In genomic region chr20:3470627-3471396, GRCh38 we compare ENCODE assay signal across 8 cellular contexts. TPM values are rescaled to one million over a fixed set of nuclear protein-coding genes. Genes with fewer than 3 reads are reported as not detected.
A peak's percentile ranks its signal among the peaks of the same experiment; 100 is the strongest.
DNase-seq lines count a peak whose midpoint lies in the region; ATAC-seq and TF ChIP-seq lines count a peak whose summit lies in the region.

ATRN (plus strand) TSS chr20:3471018; CDS start chr20:3471108, 90 bp downstream.

- H3K9me3 Mint-ChIP-seq in brain = no peaks in the 10 kb centered on the region

- H3K27ac Mint-ChIP-seq in brain = peak within 1 kb of the TSS; percentile 81 to 95 (median 90)

- H3K4me3 Mint-ChIP-seq in brain = peak within 1 kb of the TSS; percentile 94 to 99 (median 98)

- no peak for TF ChIP-seq EP300 in sigmoid colon (IDR thresholded peaks at IDR 0.05)

- peaks cover 19% of the 10 kb centered on the region for H3K36me3 Mint-ChIP-seq in brain

- H3K4me3 ChIP-seq in iPS DF 6.9 (ENCODE audit: low read length) = peak within 1 kb of the TSS; percentile 72
- peak within 1 kb of the TSS; percentile 80 to 98 (median 96) for H3K4me3 ChIP-seq in sigmoid colon

- DNase-seq in NK-92 treated with Interleukin-12 subunit alpha and Interleukin-12 subunit beta, amount 100 ng/mL, for 24 hours (lab: John Stamatoyannopoulos, UW) = peak; percentile 68
- no peak for DNase-seq in NK-92 (lab: John Stamatoyannopoulos, UW; ENCODE audit: unreplicated experiment)
- peak; percentile 7 for DNase-seq in NCI-H2081 treated with DMSO at 0.1 percent for 48 hours (lab: John Stamatoyannopoulos, UW)
- peak; percentile 95 for DNase-seq in UCSD-AML1 (lab: John Stamatoyannopoulos, UW; ENCODE audit: unreplicated experiment)
- peak; percentile 52 for DNase-seq in iPS DF 6.9 (ENCODE audit: low read depth, low spot score)
- DNase-seq in sigmoid colon = peak; percentile 92

- H3K36me3 ChIP-seq in iPS DF 6.9 (ENCODE audit: control insufficient read depth, insufficient read depth, low read length) (no peaks in the 10 kb centered on the region), sigmoid colon (no peaks in the 10 kb centered on the region)

- H3K9me3 ChIP-seq in iPS DF 6.9 (ENCODE audit: control insufficient read depth, insufficient read depth, low read length) = no peaks in the 10 kb centered on the region
- H3K9me3 ChIP-seq in sigmoid colon = no peaks in the 10 kb centered on the region

- peaks cover 30% of the 10 kb centered on the region for H3K27me3 Mint-ChIP-seq in brain

- ATAC-seq in HG02943 (IDR thresholded peaks at IDR 0.05; ENCODE audit: low read depth, unreplicated experiment) = peak; percentile 73

- H3K4me1 ChIP-seq in iPS DF 6.9 (ENCODE audit: control insufficient read depth, insufficient read depth, low read length) (no peaks in the 10 kb centered on the region), sigmoid colon (peaks cover 0 to 29% (median 24%) of the 10 kb centered on the region in 4 donors)

- TF ChIP-seq CTCF in brain (conservative IDR thresholded peaks at IDR 0.05) (no peak), sigmoid colon (IDR thresholded peaks at IDR 0.05) (no peak)

- H3K4me1 Mint-ChIP-seq in brain = peaks cover 35% of the 10 kb centered on the region

- H3K27ac ChIP-seq in iPS DF 6.9 (ENCODE audit: low read length) (no peak within 1 kb of the TSS), sigmoid colon (peak within 1 kb of the TSS; percentile 81 to 88 (median 86))

- WGBS in iPS DF 6.9 (ENCODE audit: insufficient coverage, insufficient read length) = no CpG with 5 or more reads among the region's 95 CpGs
- WGBS in sigmoid colon, 2 donors = 0 to 1% methylated on average over 95 of the region's 95 CpGs

- intact Hi-C loops in sigmoid colon (cut with DNase I) = loop anchor here (1.0 kb wide), 1 partner anchor 64 kb away; the partner anchor contains the start of gene DNAAF9

- TF ChIP-seq POLR2A in sigmoid colon (IDR thresholded peaks at IDR 0.05) = peak; percentile 27 to 36

- H3K27me3 ChIP-seq in iPS DF 6.9 (ENCODE audit: control insufficient read depth, insufficient read depth, low read length) (peaks cover 4% of the 10 kb centered on the region; the same call in 1 of the 2 replicates), sigmoid colon (no peaks in the 10 kb centered on the region)

RNA-seq across cellular contexts. Expression of gene ATRN, which starts in this region (rescaled TPM):
- 24.3 TPM for polyA plus RNA-seq in brain (ENCODE audit: insufficient read depth, low read depth, low replicate concordance)
- total RNA-seq in sigmoid colon = 10 to 100 TPM; 11.4 to 16.1 (median 13.4) TPM
- 1 to 10 TPM; 1.2 to 6.7 (median 1.4) TPM for polyA plus RNA-seq in sigmoid colon
